In the genomic region with DNA sequence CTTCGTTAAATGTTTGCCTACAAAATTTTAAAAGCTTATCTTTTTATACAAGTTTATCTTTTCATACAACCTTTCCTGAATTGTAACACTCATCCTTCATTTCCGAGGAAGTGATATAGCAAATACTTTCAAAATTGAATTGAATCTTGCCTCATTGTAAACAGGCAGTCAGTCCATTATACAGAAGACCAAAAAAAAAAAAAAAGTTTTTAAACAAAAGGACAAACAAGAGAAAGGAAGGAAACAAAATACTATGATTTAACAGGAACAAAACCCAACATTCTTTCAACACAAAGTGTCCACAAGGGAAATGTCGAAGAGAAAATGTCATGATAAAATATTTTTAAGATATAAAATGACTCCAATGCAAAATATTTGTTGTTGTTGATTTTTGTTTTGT, we compare ENCODE assay signal across 9 cellular contexts. TPM values are rescaled to one million over a fixed set of nuclear protein-coding genes. Genes with fewer than 3 reads are reported as not detected.
A peak's percentile ranks its signal among the peaks of the same experiment; 100 is the strongest.
DNase-seq lines count a peak whose midpoint lies in the region; ATAC-seq and TF ChIP-seq lines count a peak whose summit lies in the region.
"Had no signal": no experiment of that assay in that cellular context is flagged by ENCODE, and none has a peak within 500 bp of the region (broad histone marks: within the 10 kb centered on the region; RNA-seq: fewer than 3 reads in every experiment).

No MANE protein-coding gene starts in this region.

- H3K4me3 ChIP-seq in lower lobe of right lung (peak overlapping the region; percentile 31), transverse colon (peak overlapping the region in 1 of 4 donors; percentile 26), prostate gland (no peak overlapping the region)
- H3K4me3 ChIP-seq: lung had no signal

- H3K27me3 ChIP-seq in lower lobe of right lung (ENCODE audit: low read depth) (no peaks in the 10 kb centered on the region), transverse colon (no peaks in the 10 kb centered on the region), prostate gland (replicated peaks; ENCODE audit: insufficient read depth) (no peaks in the 10 kb centered on the region)

- POLR2A ChIA-PET in activated CD8-positive, alpha-beta T cell treated with anti-CD3 and anti-CD28 coated beads, Interleukin-2, amount 10 ng/mL, durations not matched to agents 7 days and 5 days (lab: Charles Lee): no interaction called here

- H3K4me1 ChIP-seq in lower lobe of right lung (peaks cover 65% of the 10 kb centered on the region), transverse colon (peaks cover 0 to 49% (median 13%) of the 10 kb centered on the region in 4 donors), prostate gland (replicated peaks) (no peaks in the 10 kb centered on the region)

- TF ChIP-seq POLR2A in transverse colon (IDR thresholded peaks at IDR 0.05): no peak
- TF ChIP-seq POLR2A in prostate gland (IDR thresholded peaks at IDR 0.05): no peak

- H3K27ac Mint-ChIP-seq in activated naive CD4-positive, alpha-beta T cell treated with anti-CD3 and anti-CD28 coated beads for 36 hours: no peak overlapping the region
- peak overlapping the region; percentile 60 for H3K27ac Mint-ChIP-seq in activated CD8-positive, alpha-beta T cell treated with anti-CD3 and anti-CD28 coated beads, Interleukin-2, amount 10 ng/mL, durations not matched to agents 7 days and 5 days

- H3K36me3 Mint-ChIP-seq in activated naive CD4-positive, alpha-beta T cell treated with anti-CD3 and anti-CD28 coated beads for 36 hours (ENCODE audit: low read depth): peaks cover 12% of the 10 kb centered on the region
- H3K36me3 Mint-ChIP-seq in activated CD8-positive, alpha-beta T cell treated with anti-CD3 and anti-CD28 coated beads, Interleukin-2, amount 10 ng/mL, durations not matched to agents 7 days and 5 days (ENCODE audit: low read depth): peaks cover 21% of the 10 kb centered on the region

- H3K36me3 ChIP-seq in lower lobe of right lung (peaks cover 17% of the 10 kb centered on the region), transverse colon (peaks cover 0 to 6% (median 0%) of the 10 kb centered on the region in 4 donors), prostate gland (no peaks in the 10 kb centered on the region)

- no peak for DNase-seq in activated naive CD4-positive, alpha-beta T cell treated with anti-CD3 and anti-CD28 coated beads for 36 hours
- no peak for DNase-seq in activated naive CD4-positive, alpha-beta T cell (lab: John Stamatoyannopoulos, UW)
- no peak for DNase-seq in activated CD8-positive, alpha-beta T cell treated with anti-CD3 and anti-CD28 coated beads, Interleukin-2, amount 10 ng/mL, durations not matched to agents 7 days and 5 days
- no peak for DNase-seq in lower lobe of right lung
- DNase-seq in transverse colon: no peak
- DNase-seq in Ammon's horn (ENCODE audit: low spot score): no peak
- DNase-seq in left colon: no peak
- no peak for DNase-seq in prostate gland (ENCODE audit: low spot score)

- H3K4me3 Mint-ChIP-seq in activated naive CD4-positive, alpha-beta T cell treated with anti-CD3 and anti-CD28 coated beads for 36 hours: peak overlapping the region; percentile 63
- H3K4me3 Mint-ChIP-seq in activated CD8-positive, alpha-beta T cell treated with anti-CD3 and anti-CD28 coated beads, Interleukin-2, amount 10 ng/mL, durations not matched to agents 7 days and 5 days: peak overlapping the region; percentile 74

- peaks cover 40% of the 10 kb centered on the region for H3K4me1 Mint-ChIP-seq in activated naive CD4-positive, alpha-beta T cell treated with anti-CD3 and anti-CD28 coated beads for 36 hours (ENCODE audit: low read depth)
- peaks cover 32% of the 10 kb centered on the region for H3K4me1 Mint-ChIP-seq in activated CD8-positive, alpha-beta T cell treated with anti-CD3 and anti-CD28 coated beads, Interleukin-2, amount 10 ng/mL, durations not matched to agents 7 days and 5 days (ENCODE audit: low read depth)

- ATAC-seq in activated CD8-positive, alpha-beta T cell treated with anti-CD3 and anti-CD28 coated beads, Interleukin-2, amount 10 ng/mL, durations not matched to agents 7 days and 5 days: no peak
- no peak for ATAC-seq in lower lobe of right lung
- ATAC-seq in left colon: no peak

- 56 to 61% methylated on average over 3 of the region's 3 CpGs for WGBS in transverse colon (ENCODE audit: low coverage in 1 of 2), 2 donors
- WGBS in prostate gland: 42% methylated on average over 3 of the region's 3 CpGs

- intact Hi-C loops in activated naive CD4-positive, alpha-beta T cell treated with anti-CD3 and anti-CD28 coated beads for 36 hours (cut with micrococcal nuclease): no loop called here
- intact Hi-C loops in lower lobe of right lung (cut with DNase I): no loop called here
- intact Hi-C loops in transverse colon (cut with DNase I; ENCODE audit: low total_unique reads): no loop called here
- intact Hi-C loops in left colon (cut with DNase I, micrococcal nuclease): no loop called here
- intact Hi-C loops in prostate gland (cut with DNase I): no loop called here

- H3K27ac ChIP-seq in lower lobe of right lung: peak overlapping the region; percentile 50
- peak overlapping the region; percentile 30 to 64 (median 44) for H3K27ac ChIP-seq in transverse colon
- H3K27ac ChIP-seq in prostate gland: no peak overlapping the region

- no peaks in the 10 kb centered on the region for H3K9me3 Mint-ChIP-seq in activated naive CD4-positive, alpha-beta T cell treated with anti-CD3 and anti-CD28 coated beads for 36 hours
- H3K9me3 Mint-ChIP-seq in activated CD8-positive, alpha-beta T cell treated with anti-CD3 and anti-CD28 coated beads, Interleukin-2, amount 10 ng/mL, durations not matched to agents 7 days and 5 days (ENCODE audit: insufficient read depth): no peaks in the 10 kb centered on the region

- H3K27me3 Mint-ChIP-seq in activated naive CD4-positive, alpha-beta T cell treated with anti-CD3 and anti-CD28 coated beads for 36 hours (ENCODE audit: low read depth): no peaks in the 10 kb centered on the region
- H3K27me3 Mint-ChIP-seq in activated CD8-positive, alpha-beta T cell treated with anti-CD3 and anti-CD28 coated beads, Interleukin-2, amount 10 ng/mL, durations not matched to agents 7 days and 5 days (ENCODE audit: low read depth): no peaks in the 10 kb centered on the region

- CTCF ChIA-PET in activated naive CD4-positive, alpha-beta T cell treated with anti-CD3 and anti-CD28 coated beads for 36 hours (lab: Charles Lee): interaction anchor here (0.8 kb wide), 1 partner anchor 273 kb away, joined by 4 read pairs; no protein-coding TSS in a partner anchor
- CTCF ChIA-PET in activated CD8-positive, alpha-beta T cell treated with anti-CD3 and anti-CD28 coated beads, Interleukin-2, amount 10 ng/mL, durations not matched to agents 7 days and 5 days (lab: Charles Lee): interaction anchor here (0.6 to 2.6 kb wide), 3 partner anchors 9 to 126 kb away, joined by 3 to 6 read pairs (median 3); no protein-coding TSS in a partner anchor

- no peak for TF ChIP-seq CTCF in lower lobe of right lung (IDR thresholded peaks at IDR 0.05)
- TF ChIP-seq CTCF in transverse colon (IDR thresholded peaks at IDR 0.05): no peak
- no peak for TF ChIP-seq CTCF in prostate gland (IDR thresholded peaks at IDR 0.05)

- no peaks in the 10 kb centered on the region for H3K9me3 ChIP-seq in lower lobe of right lung
- no peaks in the 10 kb centered on the region for H3K9me3 ChIP-seq in transverse colon
- no peaks in the 10 kb centered on the region for H3K9me3 ChIP-seq in prostate gland

- no peak for TF ChIP-seq EP300 in transverse colon (IDR thresholded peaks at IDR 0.05; ENCODE audit: low read depth)

- in situ Hi-C loops in transverse colon (cut with MboI; ENCODE audit: low pct_ligation_motif_present in 1 of 4, low pct_unique_long_range_greater_than_20kb in 1 of 4, low sequenced_read_pairs in 3 of 4): no loop called here

RNA-seq across cellular contexts. Expression of a gene that starts 8.5 kb away (rescaled TPM):
- 10 to 100 TPM; 19.7 to 19.8 TPM for total RNA-seq in activated naive CD4-positive, alpha-beta T cell treated with anti-CD3 and anti-CD28 coated beads for 36 hours
- total RNA-seq in activated CD8-positive, alpha-beta T cell treated with anti-CD3 and anti-CD28 coated beads, Interleukin-2, amount 10 ng/mL, durations not matched to agents 7 days and 5 days: 10 to 100 TPM; 27.7 to 28.7 TPM
- 61.2 TPM for total RNA-seq in lower lobe of right lung
- total RNA-seq in transverse colon: 10 to 100 TPM; 14.2 to 29.7 (median 26.8) TPM
- 10 to 100 TPM; 38.3 to 39.2 TPM for total RNA-seq in left colon
- total RNA-seq in prostate gland: 10 to 100 TPM; 37.9 to 46.7 TPM

RNA-seq across cellular contexts. Expression of a gene that starts 58.2 kb away (rescaled TPM):
- total RNA-seq in activated naive CD4-positive, alpha-beta T cell treated with anti-CD3 and anti-CD28 coated beads for 36 hours: 100 to 1,000 TPM; 443 to 466 TPM
- 100 to 1,000 TPM; 241 to 247 TPM for total RNA-seq in activated CD8-positive, alpha-beta T cell treated with anti-CD3 and anti-CD28 coated beads, Interleukin-2, amount 10 ng/mL, durations not matched to agents 7 days and 5 days
- total RNA-seq in lower lobe of right lung: 264 TPM
- total RNA-seq in transverse colon: 100 to 1,000 TPM; 248 to 394 (median 337) TPM
- 100 to 1,000 TPM; 323 to 371 TPM for total RNA-seq in left colon
- 100 to 1,000 TPM; 419 to 728 TPM for total RNA-seq in prostate gland

Comparison
In these comparisons a context has a peak if more than half of its experiments do, and no peak if none do; other contexts are left out.
1. H3K27ac ChIP-seq: peak in lower lobe of right lung (single experiment) and transverse colon (4 of 4); none in prostate gland (0 of 2).